ENCODE assay signal across 8 cellular contexts in genomic region chr19:29263305-29264080, GRCh38. TPM values are rescaled to one million over a fixed set of nuclear protein-coding genes. Genes with fewer than 3 reads are reported as not detected.
A peak's percentile ranks its signal among the peaks of the same experiment; 100 is the strongest.
DNase-seq lines count a peak whose midpoint lies in the region; ATAC-seq and TF ChIP-seq lines count a peak whose summit lies in the region.

No MANE protein-coding gene starts in this region.

- H2BK5ac ChIP-seq in mesendoderm (ENCODE audit: low read length) = no peak overlapping the region

- no peak overlapping the region for H3K23ac ChIP-seq in mesendoderm (ENCODE audit: low read length)

- 32 to 35% methylated on average over 8 of the region's 8 CpGs for WGBS in ectodermal cell, 2 experiments
- WGBS in mesendoderm (ENCODE audit: extremely low coverage, insufficient coverage, low lambda C conversion rate) = no CpG with 5 or more reads among the region's 8 CpGs

- no peak overlapping the region for H2BK120ac ChIP-seq in mesendoderm (ENCODE audit: low read depth, low read length)

- DNase-seq in NAMALWA (ENCODE audit: low spot score) = peak; percentile 64
- DNase-seq in activated CD4-positive, alpha-beta T cell treated with anti-CD3 and anti-CD28 coated beads for 4 hours = peak; percentile 22 to 50
- DNase-seq in mesendoderm = peak; percentile 74
- DNase-seq in stimulated activated CD8-positive, alpha-beta memory T cell treated with anti-CD3 and anti-CD28 coated beads, Interleukin-7, amount 100 ng/mL, for 24 hours (ENCODE audit: low read depth) = peak; percentile 33
- no peak for DNase-seq in NCI-H510A (lab: John Stamatoyannopoulos, UW)

- no peak overlapping the region for H3K18ac ChIP-seq in mesendoderm (ENCODE audit: low read length)

- no peak overlapping the region for H2BK15ac ChIP-seq in mesendoderm (replicated peaks; ENCODE audit: low read depth)

- H3K36me3 ChIP-seq in ectodermal cell (ENCODE audit: control insufficient read depth, insufficient read depth, low read length) = no peaks in the 10 kb centered on the region
- no peaks in the 10 kb centered on the region for H3K36me3 ChIP-seq in mesendoderm (ENCODE audit: control insufficient read depth, insufficient read depth, low read length)

- no peak for ATAC-seq in GM21717 (IDR thresholded peaks at IDR 0.05; ENCODE audit: unreplicated experiment)

- no peaks in the 10 kb centered on the region for H3K27me3 ChIP-seq in ectodermal cell (ENCODE audit: control insufficient read depth, insufficient read depth, low read length, poor library complexity, severe bottlenecking)
- H3K27me3 ChIP-seq in mesendoderm (ENCODE audit: insufficient read depth, low read length, poor library complexity) = no peaks in the 10 kb centered on the region

- no peak overlapping the region for H4K8ac ChIP-seq in mesendoderm (ENCODE audit: low read depth, low read length)

- no peak overlapping the region for H3K56ac ChIP-seq in mesendoderm (ENCODE audit: low read length)

- H3K9ac ChIP-seq in mesendoderm (ENCODE audit: low read length) = no peak overlapping the region

- no peak overlapping the region for H3K4me3 ChIP-seq in ectodermal cell (ENCODE audit: insufficient read depth, low read depth, low read length)
- no peak overlapping the region for H3K4me3 ChIP-seq in mesendoderm (ENCODE audit: low read length)

- no peak overlapping the region for H2AK5ac ChIP-seq in mesendoderm (ENCODE audit: low read length)

- H3K4me2 ChIP-seq in mesendoderm (ENCODE audit: low read length) = no peak overlapping the region

- H3K4me1 ChIP-seq in ectodermal cell (ENCODE audit: control insufficient read depth, insufficient read depth, low read length) (no peaks in the 10 kb centered on the region), mesendoderm (ENCODE audit: control insufficient read depth, low read depth, low read length) (no peaks in the 10 kb centered on the region)

- H3K79me1 ChIP-seq in mesendoderm (ENCODE audit: low read length) = no peaks in the 10 kb centered on the region

- H3K79me2 ChIP-seq in mesendoderm (ENCODE audit: control insufficient read depth, insufficient read depth, low read length) = no peaks in the 10 kb centered on the region

- H3K27ac ChIP-seq in ectodermal cell (ENCODE audit: insufficient read depth, low read depth, low read length, poor library complexity, severe bottlenecking) = peak overlapping the region; percentile 30
- H3K27ac ChIP-seq in mesendoderm (ENCODE audit: low read depth, low read length) = no peak overlapping the region

- H3K4ac ChIP-seq in mesendoderm (ENCODE audit: low read depth, low read length) = no peak overlapping the region

- H4K5ac ChIP-seq in mesendoderm (ENCODE audit: low read length) = no peak overlapping the region

- TF ChIP-seq CTCF in GM12874 (IDR thresholded peaks at IDR 0.05; ENCODE audit: insufficient read depth, low read depth, low read length) = peak; percentile 78

- no peaks in the 10 kb centered on the region for H3K9me3 ChIP-seq in ectodermal cell (ENCODE audit: control insufficient read depth, low read length)

RNA-seq across cellular contexts. Expression of gene UQCRFS1, which starts 50.5 kb away (rescaled TPM):
- 41.7 TPM for polyA plus RNA-seq in ectodermal cell (2013, experiment 1 of 4)
- 41.9 TPM for polyA plus RNA-seq in ectodermal cell (2013, experiment 2 of 4)
- 48.8 TPM for polyA plus RNA-seq in ectodermal cell (2013, experiment 3 of 4)
- polyA plus RNA-seq in ectodermal cell (2013, experiment 4 of 4) = 50.9 TPM
- polyA plus RNA-seq in mesendoderm (2013, experiment 1 of 2) = 39.7 TPM
- polyA plus RNA-seq in mesendoderm (2013, experiment 2 of 2) = 40.9 TPM
